In genomic region chr11:2774173-2775082, GRCh38 we compare ENCODE assay signal across 14 cellular contexts.
A peak's percentile ranks its signal among the peaks of the same experiment; 100 is the strongest.
DNase-seq lines count a peak whose midpoint lies in the region; ATAC-seq and TF ChIP-seq lines count a peak whose summit lies in the region.
"Had no signal": no experiment of that assay in that cellular context is flagged by ENCODE, and none has a peak within 500 bp of the region (broad histone marks: within the 10 kb centered on the region; RNA-seq: fewer than 3 reads in every experiment).

No MANE protein-coding gene starts in this region.

- peaks cover 17% of the 10 kb centered on the region for H3K4me1 Mint-ChIP-seq in activated CD4-positive, alpha-beta T cell treated with anti-CD3 and anti-CD28 coated beads, Interleukin-2, amount 10 ng/mL, durations not matched to agents 7 days and 5 days
- H3K4me1 Mint-ChIP-seq in progenitor cell of endocrine pancreas (ENCODE audit: low read depth) = peaks cover 4% of the 10 kb centered on the region

- peaks cover 0 to 19% (median 4%) of the 10 kb centered on the region in 4 donors for H3K4me1 ChIP-seq in Peyer's patch
- H3K4me1 ChIP-seq in esophagus muscularis mucosa = peaks cover 19 to 27% (median 25%) of the 10 kb centered on the region in 4 donors

- TF ChIP-seq EP300 in esophagus muscularis mucosa (IDR thresholded peaks at IDR 0.05) = no peak

- intact Hi-C loops in esophagus muscularis mucosa (cut with DNase I) = loop anchor here (5.0 to 10.0 kb wide), 2 partner anchors 53 to 240 kb away; no protein-coding TSS in a partner anchor

- peaks cover 2% of the 10 kb centered on the region for H3K36me3 Mint-ChIP-seq in activated CD4-positive, alpha-beta T cell treated with anti-CD3 and anti-CD28 coated beads, Interleukin-2, amount 10 ng/mL, durations not matched to agents 7 days and 5 days (ENCODE audit: low read depth)
- no peaks in the 10 kb centered on the region for H3K36me3 Mint-ChIP-seq in progenitor cell of endocrine pancreas (ENCODE audit: insufficient read depth)

- TF ChIP-seq CTCF in Peyer's patch (IDR thresholded peaks at IDR 0.05) (no peak), esophagus muscularis mucosa (IDR thresholded peaks at IDR 0.05) (no peak), progenitor cell of endocrine pancreas (IDR thresholded peaks at IDR 0.05; ENCODE audit: unreplicated experiment) (no peak)

- TF ChIP-seq POLR2A in Peyer's patch (IDR thresholded peaks at IDR 0.05) (no peak), esophagus muscularis mucosa (IDR thresholded peaks at IDR 0.05; ENCODE audit: low read depth) (no peak)

- CTCF ChIA-PET in activated CD4-positive, alpha-beta T cell treated with anti-CD3 and anti-CD28 coated beads, Interleukin-2, amount 10 ng/mL, durations not matched to agents 7 days and 5 days (lab: Charles Lee) = interaction anchor here (1.5 kb wide), 1 partner anchor 242 kb away, joined by 5 read pairs; no protein-coding TSS in a partner anchor

- H3K27ac Mint-ChIP-seq in activated CD4-positive, alpha-beta T cell treated with anti-CD3 and anti-CD28 coated beads, Interleukin-2, amount 10 ng/mL, durations not matched to agents 7 days and 5 days = no peak overlapping the region
- H3K27ac Mint-ChIP-seq in progenitor cell of endocrine pancreas = no peak overlapping the region
- H3K27ac Mint-ChIP-seq: activated naive CD8-positive, alpha-beta T cell; CD8-positive, alpha-beta T cell had no signal

- no peaks in the 10 kb centered on the region for H3K9me3 ChIP-seq in Peyer's patch
- H3K9me3 ChIP-seq in esophagus muscularis mucosa = no peaks in the 10 kb centered on the region
- H3K9me3 ChIP-seq: A549 had no signal

- H3K27me3 ChIP-seq in Peyer's patch (no peaks in the 10 kb centered on the region), esophagus muscularis mucosa (no peaks in the 10 kb centered on the region)

- no peak for ATAC-seq in HG03442 (IDR thresholded peaks at IDR 0.05; ENCODE audit: unreplicated experiment)
- ATAC-seq: A549 had no signal

- 94% methylated on average over 12 of the region's 13 CpGs for WGBS in esophagus muscularis mucosa

- H3K9me3 Mint-ChIP-seq in activated CD4-positive, alpha-beta T cell treated with anti-CD3 and anti-CD28 coated beads, Interleukin-2, amount 10 ng/mL, durations not matched to agents 7 days and 5 days = no peaks in the 10 kb centered on the region
- H3K9me3 Mint-ChIP-seq in progenitor cell of endocrine pancreas (ENCODE audit: low read depth) = no peaks in the 10 kb centered on the region
- H3K9me3 Mint-ChIP-seq: CD8-positive, alpha-beta T cell; stimulated activated naive CD8-positive, alpha-beta T cell treated with anti-CD3 and anti-CD28 coated beads, Interleukin-15, amount 100 ng/mL, for 72 hours had no signal

- H3K27me3 Mint-ChIP-seq in activated CD4-positive, alpha-beta T cell treated with anti-CD3 and anti-CD28 coated beads, Interleukin-2, amount 10 ng/mL, durations not matched to agents 7 days and 5 days = no peaks in the 10 kb centered on the region
- H3K27me3 Mint-ChIP-seq in progenitor cell of endocrine pancreas = peaks cover 22% of the 10 kb centered on the region
- H3K27me3 Mint-ChIP-seq: activated naive CD8-positive, alpha-beta T cell; stimulated activated naive CD8-positive, alpha-beta T cell treated with anti-CD3 and anti-CD28 coated beads, Interleukin-15, amount 100 ng/mL, for 72 hours had no signal

- H3K27ac ChIP-seq in Peyer's patch = no peak overlapping the region
- no peak overlapping the region for H3K27ac ChIP-seq in esophagus muscularis mucosa (replicated peaks in 1 of 4)
- H3K27ac ChIP-seq: A549 had no signal

- H3K4me3 Mint-ChIP-seq in activated CD4-positive, alpha-beta T cell treated with anti-CD3 and anti-CD28 coated beads, Interleukin-2, amount 10 ng/mL, durations not matched to agents 7 days and 5 days = no peak overlapping the region
- H3K4me3 Mint-ChIP-seq in progenitor cell of endocrine pancreas (ENCODE audit: low read depth) = no peak overlapping the region
- H3K4me3 Mint-ChIP-seq: activated naive CD8-positive, alpha-beta T cell; CD8-positive, alpha-beta T cell; stimulated activated naive CD8-positive, alpha-beta T cell treated with anti-CD3 and anti-CD28 coated beads, Interleukin-15, amount 100 ng/mL, for 72 hours had no signal

- H3K4me3 ChIP-seq in Peyer's patch = no peak overlapping the region
- no peak overlapping the region for H3K4me3 ChIP-seq in esophagus muscularis mucosa
- H3K4me3 ChIP-seq: A549 had no signal

- DNase-seq in activated CD4-positive, alpha-beta T cell treated with anti-CD3 and anti-CD28 coated beads, Interleukin-2, amount 10 ng/mL, durations not matched to agents 7 days and 5 days = peak; percentile 4
- no peak for DNase-seq in activated CD4-positive, alpha-beta T cell treated with anti-CD3 and anti-CD28 coated beads, Interleukin-2, amount 50 U/mL, for 1 hour
- peak; percentile 3 to 41 (median 24) for DNase-seq in Peyer's patch
- peak; percentile 45 for DNase-seq in esophagus muscularis mucosa (ENCODE audit: extremely low spot score)
- DNase-seq in progenitor cell of endocrine pancreas (ENCODE audit: low spot score, unreplicated experiment) = peak; percentile 6
- DNase-seq in NCI-H2196 treated with DMSO at 0.1 percent for 48 hours (lab: John Stamatoyannopoulos, UW; ENCODE audit: unreplicated experiment) = no peak
- no peak for DNase-seq in medulla oblongata (ENCODE audit: extremely low spot score)
- DNase-seq: MV-4-11, nucleus accumbens had no signal

- no peaks in the 10 kb centered on the region for H3K36me3 ChIP-seq in Peyer's patch
- H3K36me3 ChIP-seq in esophagus muscularis mucosa = no peaks in the 10 kb centered on the region

- POLR2A ChIA-PET in activated CD4-positive, alpha-beta T cell treated with anti-CD3 and anti-CD28 coated beads, Interleukin-2, amount 10 ng/mL, durations not matched to agents 7 days and 5 days (lab: Charles Lee) = no interaction called here

Comparison
In these comparisons a context has a peak if more than half of its experiments do, and no peak if none do; other contexts are left out.
1. DNase-seq: peak in activated CD4-positive, alpha-beta T cell treated with anti-CD3 and anti-CD28 coated beads, Interleukin-2, amount 10 ng/mL, durations not matched to agents 7 days and 5 days (single experiment), Peyer's patch (3 of 3), esophagus muscularis mucosa (single experiment) and progenitor cell of endocrine pancreas (single experiment); none in activated CD4-positive, alpha-beta T cell treated with anti-CD3 and anti-CD28 coated beads, Interleukin-2, amount 50 U/mL, for 1 hour (single experiment), NCI-H2196 treated with DMSO at 0.1 percent for 48 hours (single experiment) and medulla oblongata (single experiment).